1 cellular context compared by ENCODE assay signal in genomic region chr17:46047398-46047797, GRCh38.
TF ChIP-seq lines count a peak whose summit lies in the region.

No MANE protein-coding gene starts in this region.

TF ChIP-seq in liver, 16 proteins besides CTCF, POLR2A, EP300 and RAD21:
- TF ChIP-seq SP1 (IDR thresholded peaks at IDR 0.05) (no peak), TAF1 (conservative IDR thresholded peaks at IDR 0.05) (no peak), GABPA (IDR thresholded peaks at IDR 0.05 in 1 of 2, conservative IDR thresholded peaks at IDR 0.05 in 1 of 2) (no peak), HNF4G (IDR thresholded peaks at IDR 0.05) (no peak), FOXA1 (IDR thresholded peaks at IDR 0.05) (no peak), EGR1 (IDR thresholded peaks at IDR 0.05; ENCODE audit: low read depth in 2 of 2) (no peak), JUND (IDR thresholded peaks at IDR 0.05) (no peak), HNF4A (conservative IDR thresholded peaks at IDR 0.05) (no peak), NR2F2 (IDR thresholded peaks at IDR 0.05) (no peak), REST (IDR thresholded peaks at IDR 0.05) (no peak)
- TF ChIP-seq, protein P1, sequence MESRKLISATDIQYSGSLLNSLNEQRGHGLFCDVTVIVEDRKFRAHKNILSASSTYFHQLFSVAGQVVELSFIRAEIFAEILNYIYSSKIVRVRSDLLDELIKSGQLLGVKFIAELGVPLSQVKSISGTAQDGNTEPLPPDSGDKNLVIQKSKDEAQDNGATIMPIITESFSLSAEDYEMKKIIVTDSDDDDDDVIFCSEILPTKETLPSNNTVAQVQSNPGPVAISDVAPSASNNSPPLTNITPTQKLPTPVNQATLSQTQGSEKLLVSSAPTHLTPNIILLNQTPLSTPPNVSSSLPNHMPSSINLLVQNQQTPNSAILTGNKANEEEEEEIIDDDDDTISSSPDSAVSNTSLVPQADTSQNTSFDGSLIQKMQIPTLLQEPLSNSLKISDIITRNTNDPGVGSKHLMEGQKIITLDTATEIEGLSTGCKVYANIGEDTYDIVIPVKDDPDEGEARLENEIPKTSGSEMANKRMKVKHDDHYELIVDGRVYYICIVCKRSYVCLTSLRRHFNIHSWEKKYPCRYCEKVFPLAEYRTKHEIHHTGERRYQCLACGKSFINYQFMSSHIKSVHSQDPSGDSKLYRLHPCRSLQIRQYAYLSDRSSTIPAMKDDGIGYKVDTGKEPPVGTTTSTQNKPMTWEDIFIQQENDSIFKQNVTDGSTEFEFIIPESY (IDR thresholded peaks at IDR 0.05), result no peak
- TF ChIP-seq, protein P2, sequence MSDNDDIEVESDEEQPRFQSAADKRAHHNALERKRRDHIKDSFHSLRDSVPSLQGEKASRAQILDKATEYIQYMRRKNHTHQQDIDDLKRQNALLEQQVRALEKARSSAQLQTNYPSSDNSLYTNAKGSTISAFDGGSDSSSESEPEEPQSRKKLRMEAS (IDR thresholded peaks at IDR 0.05), result no peak
